ENCODE assay signal across 26 cellular contexts in genomic region chr7:42373285-42373684, GRCh38.
"Had no signal": no experiment of that assay in that cellular context is flagged by ENCODE, and none has a peak within 500 bp of the region (broad histone marks: within the 10 kb centered on the region; RNA-seq: fewer than 3 reads in every experiment).

No MANE protein-coding gene starts in this region.

- H3K27ac ChIP-seq: left lung, lower lobe of right lung, neural progenitor cell, neutrophil, ovary, right atrium auricular region, right lobe of liver, tibial nerve, uterus had no signal

- H3K4me1 ChIP-seq: left lung, lower lobe of right lung, right atrium auricular region, right lobe of liver, tibial nerve, uterus had no signal

- H3K27me3 ChIP-seq: left lung, neural progenitor cell, neutrophil, ovary, right atrium auricular region, right lobe of liver, tibial nerve, uterus had no signal

- H2AFZ ChIP-seq: neural progenitor cell had no signal

- H3K4me2 ChIP-seq: smooth muscle cell had no signal

- H3K9me3 ChIP-seq: lower lobe of right lung, neutrophil, ovary, right lobe of liver, uterus had no signal

- H3K36me3 ChIP-seq: left lung, lower lobe of right lung, neural progenitor cell, neutrophil, ovary, right atrium auricular region, right lobe of liver, tibial nerve, uterus had no signal

- H3K9ac ChIP-seq: neural progenitor cell had no signal

- H3K4me3 ChIP-seq: left lung, lower lobe of right lung, neural progenitor cell, ovary, right atrium auricular region, right lobe of liver, smooth muscle cell, tibial nerve, uterus had no signal

- DNase-seq: hippocampal formation; immature natural killer cell; kidney; left colon; left lung; lower lobe of right lung; mammary epithelial cell; mesenchymal stem cell; naive thymus-derived CD8-positive, alpha-beta T cell; occipital lobe; ovary; right lobe of liver; stimulated activated CD4-positive, alpha-beta T cell treated with anti-CD3 and anti-CD28 coated beads, Interleukin-1b, Interleukin-23, amount 100 ng/mL, for 48 hours; stimulated activated CD4-positive, alpha-beta T cell treated with anti-CD3 and anti-CD28 coated beads, Interleukin-2, amount 100 ng/mL, for 48 hours; stimulated activated CD4-positive, alpha-beta T cell treated with anti-CD3 and anti-CD28 coated beads, Interleukin-4, amount 100 ng/mL, for 4 hours; stimulated activated CD8-positive, alpha-beta memory T cell treated with anti-CD3 and anti-CD28 coated beads, Interleukin-4, amount 100 ng/mL, for 48 hours; stimulated activated naive CD4-positive, alpha-beta T cell treated with Interleukin-2 at 50 U/mL for 16 hours; stimulated activated naive CD8-positive, alpha-beta T cell treated with anti-CD3 and anti-CD28 coated beads, Interleukin-15, amount 100 ng/mL, for 72 hours; substantia nigra; uterus had no signal

- ATAC-seq: left colon; left lung; lower lobe of right lung; naive thymus-derived CD8-positive, alpha-beta T cell; right lobe of liver; stimulated activated memory B cell treated with anti-CD40 and anti-IgM and Interleukin-4, amounts not matched to agents 10 μg/mL and 1 μg/mL and 100 μg/mL, for 72 hours; stimulated activated naive CD8-positive, alpha-beta T cell treated with anti-CD3 and anti-CD28 coated beads, Interleukin-15, amount 100 ng/mL, for 72 hours had no signal
